15 cellular contexts compared by ENCODE assay signal in genomic region chr1:199101139-199101538, GRCh38.
"Had no signal": no experiment of that assay in that cellular context is flagged by ENCODE, and none has a peak within 500 bp of the region (broad histone marks: within the 10 kb centered on the region; RNA-seq: fewer than 3 reads in every experiment).

No MANE protein-coding gene starts in this region.

- H3K27ac ChIP-seq: gastrocnemius medialis, left ventricle myocardium inferior, lower lobe of right lung had no signal

- H3K36me3 ChIP-seq: gastrocnemius medialis, left ventricle myocardium inferior, lower lobe of right lung had no signal

- FAIRE-seq: endometrium, keratinocyte had no signal

- H3K27me3 ChIP-seq: gastrocnemius medialis had no signal

- ATAC-seq: esophagus mucosa, gastrocnemius medialis, lower lobe of right lung, natural killer cell, sciatic nerve had no signal

- H3K4me1 ChIP-seq: gastrocnemius medialis, left ventricle myocardium inferior, lower lobe of right lung had no signal

- H3K9me3 ChIP-seq: gastrocnemius medialis had no signal

- DNase-seq: effector memory CD4-positive, alpha-beta T cell; gastrocnemius medialis; glutamatergic neuron; immature natural killer cell; left ventricle myocardium inferior; lower lobe of right lung; natural killer cell; posterior cingulate gyrus; stimulated activated CD4-positive, alpha-beta T cell treated with anti-CD3 and anti-CD28 coated beads, Interleukin-2, amount 100 ng/mL, for 24 hours; stimulated activated naive CD4-positive, alpha-beta T cell; trophoblast cell had no signal

- H3K4me3 ChIP-seq: gastrocnemius medialis, left ventricle myocardium inferior, lower lobe of right lung had no signal
